Comparison of ENCODE assay signal across 15 cellular contexts in genomic region chr11:63694518-63694917, GRCh38. TPM values are rescaled to one million over a fixed set of nuclear protein-coding genes. Genes with fewer than 3 reads are reported as not detected.
DNase-seq lines count a peak whose midpoint lies in the region; ATAC-seq, FAIRE-seq and TF ChIP-seq lines count a peak whose summit lies in the region.
"Had no signal": no experiment of that assay in that cellular context is flagged by ENCODE, and none has a peak within 500 bp of the region (broad histone marks: within the 10 kb centered on the region; RNA-seq: fewer than 3 reads in every experiment).

No MANE protein-coding gene starts in this region.

- H3K27ac ChIP-seq in GM23338 (ENCODE audit: low read depth) (peak overlapping the region; percentile 60; the same call in 1 of the 2 replicates), K562 (ENCODE audit: extremely low read depth, low read depth, low read length) (0 out of 3 replicates have a peak overlapping the region, but pooled peaks have one; percentile 20), mesenchymal stem cell (ENCODE audit: low read length, poor library complexity, severe bottlenecking) (no peak overlapping the region)
- H3K27ac ChIP-seq: C4-2B had no signal

- H3F3A ChIP-seq in GM23338 (replicated peaks; ENCODE audit: low read depth), result peaks cover 6% of the 10 kb centered on the region; the same call in 1 of the 2 replicates

- peaks cover 4% of the 10 kb centered on the region for H3K27me3 Mint-ChIP-seq in GM23338 (ENCODE audit: insufficient read depth, low read depth, poor library complexity)

- no peak for TF ChIP-seq EP300 in K562 (IDR thresholded peaks at IDR 0.05; ENCODE audit: low read length)

- no peak overlapping the region for H3K4me3 ChIP-seq in GM23338
- no peak overlapping the region for H3K4me3 ChIP-seq in K562
- no peak overlapping the region for H3K4me3 ChIP-seq in mesenchymal stem cell (ENCODE audit: insufficient read depth in 1 of 2, low read depth in 1 of 2, low read length in 2 of 2)
- H3K4me3 ChIP-seq: HAP-1 had no signal

- H3K14ac ChIP-seq in mesenchymal stem cell (ENCODE audit: low read length in 2 of 2), result no peak overlapping the region

- H3K9ac ChIP-seq in K562 (ENCODE audit: insufficient read depth in 1 of 2, low read depth in 2 of 2, low read length in 2 of 2) (no peak overlapping the region), mesenchymal stem cell (ENCODE audit: low read length) (no peak overlapping the region)

- TF ChIP-seq POLR2A in K562 (conservative IDR thresholded peaks at IDR 0.05), result no peak

- no peaks in the 10 kb centered on the region; the same call in 2 of the 3 replicates for H3K9me3 Mint-ChIP-seq in GM23338
- H3K9me3 Mint-ChIP-seq: CD8-positive, alpha-beta T cell had no signal

- no peaks in the 10 kb centered on the region for H3K9me1 ChIP-seq in K562 (ENCODE audit: control insufficient read depth, insufficient read depth, low read length)

- no peak for TF ChIP-seq RAD21 in K562 (CRISPR knock-in tag; conservative IDR thresholded peaks at IDR 0.05 in 1 of 2, IDR thresholded peaks at IDR 0.05 in 1 of 2)

- FAIRE-seq in K562 (lab: Jason Lieb, UNC), result no peak
- FAIRE-seq: A204.1 had no signal

- WGBS in K562 (ENCODE audit: insufficient coverage, low coverage, missing lambda C conversion rate), result 70% methylated on average over 10 of the region's 10 CpGs
- 98% methylated on average over 10 of the region's 10 CpGs for WGBS in mesenchymal stem cell

- no peak overlapping the region for H3K23ac ChIP-seq in mesenchymal stem cell (ENCODE audit: low read length in 2 of 2)

- no peak overlapping the region for H2BK5ac ChIP-seq in mesenchymal stem cell (ENCODE audit: low read depth, low read length, poor library complexity, severe bottlenecking)

- no peak overlapping the region for H3K27ac Mint-ChIP-seq in GM23338
- H3K27ac Mint-ChIP-seq: CD8-positive, alpha-beta T cell had no signal

- H2BK12ac ChIP-seq in mesenchymal stem cell (ENCODE audit: low read length in 2 of 2), result no peak overlapping the region

- no peak overlapping the region for H2BK15ac ChIP-seq in mesenchymal stem cell (ENCODE audit: low read depth, poor library complexity, severe bottlenecking)

- H2AFZ ChIP-seq in GM23338, result no peak overlapping the region
- H2AFZ ChIP-seq in K562 (ENCODE audit: low read depth, low read length), result no peak overlapping the region
- H2AFZ ChIP-seq in mesenchymal stem cell (ENCODE audit: low read depth, low read length), result no peak overlapping the region

- peaks cover 80% of the 10 kb centered on the region for H4K20me1 ChIP-seq in GM23338 (replicated peaks; ENCODE audit: insufficient read depth)
- peaks cover 14% of the 10 kb centered on the region; the same call in 1 of the 2 replicates for H4K20me1 ChIP-seq in K562 (replicated peaks; ENCODE audit: control insufficient read depth, insufficient read depth, low read length)

- H3K4me3 Mint-ChIP-seq in GM23338, result no peak overlapping the region
- H3K4me3 Mint-ChIP-seq: CD8-positive, alpha-beta T cell had no signal

- H4K91ac ChIP-seq in mesenchymal stem cell (ENCODE audit: low read length), result no peak overlapping the region

- H2BK120ac ChIP-seq in mesenchymal stem cell (ENCODE audit: low read depth, low read length), result no peak overlapping the region

- no TSS peak for BruUV-seq in K562 (replicated peaks; lab: Mats Ljungman, UMichigan)

- TF ChIP-seq CTCF in GM23338 (conservative IDR thresholded peaks at IDR 0.05; ENCODE audit: low read depth in 2 of 2), result no peak
- TF ChIP-seq CTCF in K562 (IDR thresholded peaks at IDR 0.05 in 2 of 3, conservative IDR thresholded peaks at IDR 0.05 in 1 of 3; ENCODE audit: insufficient read depth in 2 of 3, low read depth in 1 of 3, low read length in 3 of 3), result no peak

- H4K8ac ChIP-seq in mesenchymal stem cell (ENCODE audit: low read length), result no peak overlapping the region

- no peak overlapping the region for H2AK5ac ChIP-seq in mesenchymal stem cell (ENCODE audit: low read length, severe bottlenecking)

- H3K36me3 Mint-ChIP-seq in GM23338 (ENCODE audit: low read depth), result no peaks in the 10 kb centered on the region

- H3K9me3 ChIP-seq in K562 (replicated peaks; ENCODE audit: control insufficient read depth, insufficient read depth, low read depth, low read length), result no peaks in the 10 kb centered on the region
- no peaks in the 10 kb centered on the region for H3K9me3 ChIP-seq in mesenchymal stem cell (ENCODE audit: control insufficient read depth, low read length)
- H3K9me3 ChIP-seq: HAP-1 had no signal

- H3K4me2 ChIP-seq in GM23338, result no peak overlapping the region
- no peak overlapping the region for H3K4me2 ChIP-seq in K562 (ENCODE audit: insufficient read depth, low read length)
- no peak overlapping the region for H3K4me2 ChIP-seq in mesenchymal stem cell (ENCODE audit: low read length, poor library complexity, severe bottlenecking)

- H3K4me1 ChIP-seq in GM23338 (ENCODE audit: insufficient read depth), result peaks cover 22% of the 10 kb centered on the region
- H3K4me1 ChIP-seq in K562 (replicated peaks in 1 of 2; ENCODE audit: control insufficient read depth in 2 of 2, insufficient read depth in 2 of 2, low read length in 2 of 2), result peaks cover 4 to 16% of the 10 kb centered on the region in 2 experiments; a peak in 4 of 5 replicates
- H3K4me1 ChIP-seq in mesenchymal stem cell (ENCODE audit: control insufficient read depth, insufficient read depth, low read depth, low read length), result peaks cover 4% of the 10 kb centered on the region

- H3K79me1 ChIP-seq in mesenchymal stem cell (replicated peaks; ENCODE audit: low read length, poor library complexity, severe bottlenecking), result peaks cover 17% of the 10 kb centered on the region

- CTCF ChIA-PET in K562 (lab: Yijun Ruan, JAX; ENCODE audit: low intra/inter-chr PET ratio), result no interaction called here

- in situ Hi-C loops in K562 (cut with MboI), result no loop called here

- POLR2A ChIA-PET in K562 (lab: Yijun Ruan, JAX), result interaction anchor here (1.0 to 3.2 kb wide), 12 partner anchors 8 to 51 kb away, joined by 3 to 30 read pairs (median 5); partner anchors contain the start of gene RTN3

- H3K18ac ChIP-seq in mesenchymal stem cell (ENCODE audit: low read depth in 1 of 2, low read length in 2 of 2), result no peak overlapping the region

- no peaks in the 10 kb centered on the region for H3K9me2 ChIP-seq in GM23338 (ENCODE audit: insufficient read depth)

- no peak overlapping the region for H3K4ac ChIP-seq in mesenchymal stem cell (ENCODE audit: low read depth in 1 of 2, low read length in 2 of 2)

- peaks cover 22% of the 10 kb centered on the region for H3K4me1 Mint-ChIP-seq in GM23338

- H3K79me2 ChIP-seq in GM23338 (replicated peaks; ENCODE audit: insufficient read depth) (peaks cover 98% of the 10 kb centered on the region), K562 (ENCODE audit: control insufficient read depth, insufficient read depth, low read length) (peaks cover 84% of the 10 kb centered on the region)

- H3K36me3 ChIP-seq in GM23338 (ENCODE audit: insufficient read depth) (no peaks in the 10 kb centered on the region), K562 (ENCODE audit: control insufficient read depth, insufficient read depth, low read length) (peaks cover 7% of the 10 kb centered on the region; the same call in 2 of the 3 replicates), mesenchymal stem cell (ENCODE audit: control insufficient read depth in 1 of 2, insufficient read depth in 2 of 2, low read depth in 1 of 2, low read length in 2 of 2) (peaks cover 3 to 5% of the 10 kb centered on the region in 2 experiments)

- intact Hi-C loops in K562 (cut with micrococcal nuclease), result no loop called here

- DNase-seq in GM23338 (ENCODE audit: low spot score) (no peak), K562 (ENCODE audit: extremely low read depth in 1 of 4, low spot score in 3 of 4) (no peak), superior temporal gyrus (ENCODE audit: extremely low spot score) (peak; percentile 6), kidney tubule cell (ENCODE audit: low spot score) (no peak), mesenchymal stem cell (no peak)
- DNase-seq in activated CD4-positive, alpha-beta T cell treated with anti-CD3 and anti-CD28 coated beads for 4 hours, result no peak
- DNase-seq: Calu3; CD8-positive, alpha-beta T cell; DMS79 treated with DMSO at 0.1 percent for 48 hours; GF-D8; IMR-90; KBM-7 had no signal

- H3K27me3 ChIP-seq in GM23338 (ENCODE audit: insufficient read depth), result no peaks in the 10 kb centered on the region
- no peaks in the 10 kb centered on the region for H3K27me3 ChIP-seq in K562 (ENCODE audit: control insufficient read depth in 2 of 2, insufficient read depth in 2 of 2, low read length in 2 of 2)
- no peaks in the 10 kb centered on the region for H3K27me3 ChIP-seq in mesenchymal stem cell (ENCODE audit: control insufficient read depth in 1 of 2, insufficient read depth in 1 of 2, low read length in 2 of 2)

- ATAC-seq in GM23338, result no peak
- ATAC-seq in K562, result no peak
- ATAC-seq: CD8-positive, alpha-beta T cell had no signal

RNA-seq across cellular contexts. Expression of gene RTN3, which starts 13.2 kb away (rescaled TPM):
- total RNA-seq in GM23338 (2014; rRNA removed; shearing (Covaris generic)), result 150 and 162 TPM in 2 replicates
- polyA plus RNA-seq in GM23338 (2016; fragmentation: Nextera tagmentation; extraction: Ambion mirVana) (129 and 138 TPM in 2 replicates), K562 (2011; rRNA removed) (101 and 127 TPM in 2 replicates), K562 (2014; fragmentation: Illumina TruSeq; extraction: Trizol) (142 and 169 TPM in 2 replicates), K562 (2014; fragmentation: Nextera tagmentation; extraction: Ambion mirVana) (10 to 100 TPM; 41.6 to 44.3 TPM), K562 (2014; rRNA removed) (86.9 and 93.3 TPM in 2 replicates)
- 98.9 and 173 TPM in 2 replicates for total RNA-seq in K562 (2011; cell fraction: chromatin; rRNA removed; ENCODE audit: low replicate concordance)
- total RNA-seq in K562 (2011; cell fraction: nucleolus; rRNA removed), result 135 and 137 TPM in 2 replicates
- 196 and 286 TPM in 2 replicates for total RNA-seq in K562 (2011; cell fraction: nucleoplasm; rRNA removed)
- total RNA-seq in K562 (2014; rRNA removed) (45.0 and 52.4 TPM in 2 replicates), K562 (2014; rRNA removed; fragmentation: Illumina TruSeq; extraction: Trizol) (93.5 and 103 TPM in 2 replicates), K562 (2015; rRNA removed; fragmentation: Illumina TruSeq; extraction: Trizol) (90.1 and 94.9 TPM in 2 replicates), K562 (2021) (124 TPM in 2 replicates)
- 93.3 and 96.3 TPM in 2 replicates for polyA plus RNA-seq in K562 (2011; cell fraction: cytosol; rRNA removed)
- 24.6 and 38.7 TPM in 2 replicates for polyA plus RNA-seq in K562 (2011; cell fraction: nucleus; rRNA removed)
- 106 and 280 TPM in 2 replicates for polyA plus RNA-seq in K562 (2012)
- 152 and 166 TPM in 2 replicates for polyA minus RNA-seq in K562 (2011; rRNA and poly(A)+ RNA removed)
- 76.1 and 86.1 TPM in 2 replicates for polyA minus RNA-seq in K562 (2011; cell fraction: cytosol; rRNA and poly(A)+ RNA removed)
- polyA minus RNA-seq in K562 (2011; cell fraction: nucleus; rRNA and poly(A)+ RNA removed), result 13.7 and 24.4 TPM in 2 replicates
- polyA plus RNA-seq in mesenchymal stem cell (2013, experiment 1 of 2), result 116 TPM
- polyA plus RNA-seq in mesenchymal stem cell (2013, experiment 2 of 2), result 117 TPM

RNA-seq across cellular contexts. Expression of gene ATL3, which starts 23.3 kb away (rescaled TPM):
- total RNA-seq in GM23338 (2014; rRNA removed; shearing (Covaris generic)), result 20.4 and 24.4 TPM in 2 replicates
- 5.2 and 6.8 TPM in 2 replicates for polyA plus RNA-seq in GM23338 (2016; fragmentation: Nextera tagmentation; extraction: Ambion mirVana)
- total RNA-seq in K562 (2011; cell fraction: chromatin; rRNA removed; ENCODE audit: low replicate concordance), result 24.6 and 32.2 TPM in 2 replicates
- total RNA-seq in K562 (2011; cell fraction: nucleolus; rRNA removed), result 11.0 and 12.6 TPM in 2 replicates
- total RNA-seq in K562 (2011; cell fraction: nucleoplasm; rRNA removed), result 17.3 and 26.3 TPM in 2 replicates
- total RNA-seq in K562 (2014; rRNA removed), result 13.8 and 18.2 TPM in 2 replicates
- total RNA-seq in K562 (2014; rRNA removed; fragmentation: Illumina TruSeq; extraction: Trizol), result 34.0 and 42.0 TPM in 2 replicates
- 21.3 and 22.4 TPM in 2 replicates for total RNA-seq in K562 (2015; rRNA removed; fragmentation: Illumina TruSeq; extraction: Trizol)
- 39.8 and 41.4 TPM in 2 replicates for total RNA-seq in K562 (2021)
- polyA plus RNA-seq in K562 (2011; rRNA removed), result 22.9 and 34.5 TPM in 2 replicates
- polyA plus RNA-seq in K562 (2011; cell fraction: cytosol; rRNA removed), result 18.1 and 18.7 TPM in 2 replicates
- 8.4 and 12.2 TPM in 2 replicates for polyA plus RNA-seq in K562 (2011; cell fraction: nucleus; rRNA removed)
- polyA plus RNA-seq in K562 (2012), result 13.8 and 15.5 TPM in 2 replicates
- polyA plus RNA-seq in K562 (2014; fragmentation: Illumina TruSeq; extraction: Trizol), result 23.9 and 24.3 TPM in 2 replicates
- polyA plus RNA-seq in K562 (2014; fragmentation: Nextera tagmentation; extraction: Ambion mirVana), result 10 to 100 TPM; 23.5 to 34.2 TPM
- 22.2 and 22.5 TPM in 2 replicates for polyA plus RNA-seq in K562 (2014; rRNA removed)
- polyA minus RNA-seq in K562 (2011; rRNA and poly(A)+ RNA removed), result 36.5 and 40.6 TPM in 2 replicates
- 17.2 and 19.7 TPM in 2 replicates for polyA minus RNA-seq in K562 (2011; cell fraction: cytosol; rRNA and poly(A)+ RNA removed)
- 4.3 and 8.0 TPM in 2 replicates for polyA minus RNA-seq in K562 (2011; cell fraction: nucleus; rRNA and poly(A)+ RNA removed)
- 26.4 TPM for polyA plus RNA-seq in mesenchymal stem cell (2013, experiment 1 of 2)
- 27.0 TPM for polyA plus RNA-seq in mesenchymal stem cell (2013, experiment 2 of 2)
